In the genomic region with DNA sequence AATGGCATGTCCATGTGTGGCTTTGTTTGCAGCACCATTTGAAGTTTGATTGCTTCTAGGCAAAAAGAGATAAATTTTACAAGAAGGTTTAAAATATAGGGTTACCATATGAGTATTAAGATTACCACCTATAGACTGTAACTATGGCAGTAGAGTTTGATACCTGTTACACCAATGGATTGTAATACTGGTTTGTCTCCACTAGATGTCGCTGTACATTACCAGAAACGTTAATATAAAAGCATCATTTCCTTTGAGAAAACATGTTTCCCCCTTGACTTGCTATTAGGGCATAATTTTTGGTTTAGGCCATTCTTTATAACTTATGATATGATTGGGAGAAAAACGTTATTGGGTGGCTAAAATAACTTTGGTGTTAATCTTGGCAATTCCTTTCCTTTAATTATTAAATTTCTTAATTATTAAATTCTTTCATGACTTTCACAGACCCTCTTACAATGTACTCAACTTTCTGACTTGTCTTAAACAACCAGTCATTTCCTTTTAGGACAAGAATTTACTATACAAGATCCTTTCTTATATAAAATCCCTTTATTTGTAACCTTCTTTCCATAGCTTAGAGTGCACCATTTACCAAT, we compare ENCODE assay signal across 8 cellular contexts. TPM values are rescaled to one million over a fixed set of nuclear protein-coding genes. Genes with fewer than 3 reads are reported as not detected.
A peak's percentile ranks its signal among the peaks of the same experiment; 100 is the strongest.
DNase-seq lines count a peak whose midpoint lies in the region; ATAC-seq and TF ChIP-seq lines count a peak whose summit lies in the region.

No MANE protein-coding gene starts in this region.

- H3K9me3 ChIP-seq in T-helper 17 cell (ENCODE audit: control insufficient read depth, low read length, poor library complexity, severe bottlenecking) = no peaks in the 10 kb centered on the region

- H3K27me3 Mint-ChIP-seq in T-helper 17 cell (peaks cover 67% of the 10 kb centered on the region), progenitor cell of endocrine pancreas (peaks cover 51% of the 10 kb centered on the region)

- H3K27me3 ChIP-seq in foreskin keratinocyte = peaks cover 71% of the 10 kb centered on the region

- H3K36me3 Mint-ChIP-seq in T-helper 17 cell (ENCODE audit: low read depth) (peaks cover 7% of the 10 kb centered on the region), progenitor cell of endocrine pancreas (ENCODE audit: insufficient read depth) (peaks cover under 1% of the 10 kb centered on the region)

- H3K9me3 Mint-ChIP-seq in progenitor cell of endocrine pancreas (ENCODE audit: low read depth) = peaks cover 2% of the 10 kb centered on the region

- no peak overlapping the region for H3K27ac ChIP-seq in foreskin keratinocyte

- ATAC-seq in Right ventricle myocardium superior (ENCODE audit: poor library complexity) (peak; percentile 46), Right ventricle myocardium inferior (no peak), T-helper 17 cell (peak; percentile 73), foreskin keratinocyte (no peak), GM19324 (IDR thresholded peaks at IDR 0.05; ENCODE audit: low FRiP score, unreplicated experiment) (no peak)

- H3K4me1 ChIP-seq in foreskin keratinocyte = no peaks in the 10 kb centered on the region

- intact Hi-C loops in Right ventricle myocardium superior (cut with DNase I) = loop anchor here (5.0 kb wide), 1 partner anchor 129 kb away; no protein-coding TSS in a partner anchor
- intact Hi-C loops in Right ventricle myocardium inferior (cut with DNase I) = loop anchor here (2.0 kb wide), 1 partner anchor 130 kb away; no protein-coding TSS in a partner anchor
- intact Hi-C loops in posterior vena cava (cut with DNase I) = loop anchor here (5.0 to 10.0 kb wide), 2 partner anchors 129 to 136 kb away; no protein-coding TSS in a partner anchor

- H3K4me1 Mint-ChIP-seq in T-helper 17 cell (peaks cover 13% of the 10 kb centered on the region), progenitor cell of endocrine pancreas (ENCODE audit: low read depth) (peaks cover 37% of the 10 kb centered on the region)

- TF ChIP-seq CTCF in foreskin keratinocyte (conservative IDR thresholded peaks at IDR 0.05) (peak; percentile 82), progenitor cell of endocrine pancreas (IDR thresholded peaks at IDR 0.05; ENCODE audit: unreplicated experiment) (peak; percentile 85)

- no peak overlapping the region for H3K4me3 Mint-ChIP-seq in T-helper 17 cell
- no peak overlapping the region for H3K4me3 Mint-ChIP-seq in progenitor cell of endocrine pancreas (ENCODE audit: low read depth)

- DNase-seq in Right ventricle myocardium superior (no peak), Right ventricle myocardium inferior (ENCODE audit: missing footprints) (no peak), NCI-H128 (lab: John Stamatoyannopoulos, UW; ENCODE audit: unreplicated experiment) (peak; percentile 21), T-helper 17 cell (no peak), foreskin keratinocyte (peak in 1 of 2 donors; percentile 18), progenitor cell of endocrine pancreas (ENCODE audit: low spot score, unreplicated experiment) (no peak), posterior vena cava (ENCODE audit: low spot score) (no peak)

- H3K27ac Mint-ChIP-seq in T-helper 17 cell = no peak overlapping the region
- no peak overlapping the region for H3K27ac Mint-ChIP-seq in progenitor cell of endocrine pancreas

RNA-seq across cellular contexts. Expression of a gene that starts 42.8 kb away (rescaled TPM):
- 29.8 TPM for total RNA-seq in Right ventricle myocardium superior
- 38.4 TPM for total RNA-seq in Right ventricle myocardium inferior
- total RNA-seq in T-helper 17 cell = 10 to 100 TPM; 67.7 to 77.4 TPM
- 2.7 TPM in 1 of 2 replicates, not detected in the other for total RNA-seq in foreskin keratinocyte
- polyA plus RNA-seq in foreskin keratinocyte = 3.7 TPM in 1 of 2 replicates, not detected in the other
- total RNA-seq in progenitor cell of endocrine pancreas = 13.5 and 17.9 TPM in 2 replicates
- total RNA-seq in posterior vena cava = 10 to 100 TPM; 37.4 to 63.9 TPM

RNA-seq across cellular contexts. Expression of a gene that starts 45.2 kb away (rescaled TPM):
- total RNA-seq in Right ventricle myocardium superior (34.1 TPM), Right ventricle myocardium inferior (42.8 TPM), T-helper 17 cell (10 to 100 TPM; 62.0 to 71.2 TPM), foreskin keratinocyte (0.46 TPM in 1 of 2 replicates, not detected in the other), progenitor cell of endocrine pancreas (0.89 and 1.8 TPM in 2 replicates), posterior vena cava (10 to 100 TPM; 44.4 to 84.9 TPM)
- polyA plus RNA-seq in foreskin keratinocyte = 0.03 and 0.81 TPM in 2 replicates

Comparison
In these comparisons a context has a peak if more than half of its experiments do, and no peak if none do; other contexts are left out.
1. ATAC-seq: peak in Right ventricle myocardium superior (single experiment) and T-helper 17 cell (single experiment); none in Right ventricle myocardium inferior (single experiment), foreskin keratinocyte (single experiment) and GM19324 (single experiment).
2. RNA of a gene that starts 45.2 kb away (total RNA-seq): 44.4 to 84.9 TPM in posterior vena cava, 62.0 to 71.2 TPM in T-helper 17 cell, 42.8 TPM in Right ventricle myocardium inferior (single experiment) and 34.1 TPM in Right ventricle myocardium superior (single experiment); 0.89 to 1.8 TPM in progenitor cell of endocrine pancreas and 0.46 TPM in foreskin keratinocyte; every median in the first group is over 10 times any median in the second.